In genomic region chr6:36598326-36598725, GRCh38 we compare ENCODE assay signal across 8 cellular contexts. TPM values are rescaled to one million over a fixed set of nuclear protein-coding genes. Genes with fewer than 3 reads are reported as not detected.
A peak's percentile ranks its signal among the peaks of the same experiment; 100 is the strongest.
DNase-seq lines count a peak whose midpoint lies in the region; ATAC-seq, FAIRE-seq and TF ChIP-seq lines count a peak whose summit lies in the region.

No MANE protein-coding gene starts in this region.

- no peak for ATAC-seq in naive thymus-derived CD4-positive, alpha-beta T cell
- ATAC-seq in activated CD4-positive, CD25-positive, alpha-beta regulatory T cell treated with anti-CD3 and anti-CD28 coated beads, Interleukin-2, amount 50 U/mL, for 24 hours: no peak
- ATAC-seq in GM18873 (IDR thresholded peaks at IDR 0.05; ENCODE audit: low FRiP score, unreplicated experiment): no peak

- no peak overlapping the region for H2AFZ ChIP-seq in ACC112 (ENCODE audit: low read length, unreplicated experiment)

- no peak for FAIRE-seq in RCC 7860 (lab: Jason Lieb, UNC)

- peaks cover 18% of the 10 kb centered on the region for H3K36me3 Mint-ChIP-seq in IgD-negative memory B cell
- peaks cover 29 to 73% (median 63%) of the 10 kb centered on the region in 5 donors for H3K36me3 Mint-ChIP-seq in naive thymus-derived CD4-positive, alpha-beta T cell

- TF ChIP-seq CTCF in colonic mucosa (IDR thresholded peaks at IDR 0.05): no peak

- peaks cover 0 to 3% (median 0%) of the 10 kb centered on the region in 3 donors for H3K9me3 Mint-ChIP-seq in IgD-negative memory B cell
- peaks cover 0 to 23% (median 0%) of the 10 kb centered on the region in 11 donors for H3K9me3 Mint-ChIP-seq in naive thymus-derived CD4-positive, alpha-beta T cell

- peaks cover 77% of the 10 kb centered on the region for H3K36me3 ChIP-seq in ACC112 (ENCODE audit: insufficient read depth, low read length)
- H3K36me3 ChIP-seq in colonic mucosa: peaks cover 17% of the 10 kb centered on the region
- H3K36me3 ChIP-seq in naive thymus-derived CD4-positive, alpha-beta T cell (ENCODE audit: control insufficient read depth in 2 of 3, insufficient read depth in 3 of 3, low read length in 3 of 3): peaks cover 57 to 74% (median 62%) of the 10 kb centered on the region in 3 experiments

- CTCF ChIA-PET in naive thymus-derived CD4-positive, alpha-beta T cell (lab: Charles Lee): interaction anchor here (0.6 to 2.2 kb wide), 7 partner anchors 17 to 175 kb away, joined by 3 to 8 read pairs (median 4); no protein-coding TSS in a partner anchor

- intact Hi-C loops in colonic mucosa (cut with DNase I): no loop called here
- intact Hi-C loops in naive thymus-derived CD4-positive, alpha-beta T cell (cut with micrococcal nuclease): loop anchor here in 1 of 2 donors (5.0 to 10.0 kb wide), 2 partner anchors 474 to 574 kb away; partner anchors contain the start of gene PIM1

- H3K9me3 ChIP-seq in colonic mucosa: no peaks in the 10 kb centered on the region
- H3K9me3 ChIP-seq in naive thymus-derived CD4-positive, alpha-beta T cell (ENCODE audit: control insufficient read depth in 2 of 3, low read length in 3 of 3): no peaks in the 10 kb centered on the region

- peak overlapping the region in 2 of 3 donors; percentile 85 to 96 for H3K27ac Mint-ChIP-seq in IgD-negative memory B cell
- H3K27ac Mint-ChIP-seq in naive thymus-derived CD4-positive, alpha-beta T cell: peak overlapping the region; percentile 10 to 100 (median 91)

- POLR2A ChIA-PET in naive thymus-derived CD4-positive, alpha-beta T cell (lab: Charles Lee): interaction anchor here (0.6 to 12.0 kb wide), 18 partner anchors 10 to 872 kb away, joined by 3 to 288 read pairs (median 4); no protein-coding TSS in a partner anchor

- H3K4me3 ChIP-seq in ACC112 (ENCODE audit: low read depth, low read length) (peak overlapping the region; percentile 95), colonic mucosa (peak overlapping the region; percentile 49)
- peak overlapping the region; percentile 58 for H3K4me3 ChIP-seq in naive thymus-derived CD4-positive, alpha-beta T cell (ENCODE audit: low read length)

- H3K27ac ChIP-seq in ACC112 (ENCODE audit: low read depth, low read length) (peak overlapping the region; percentile 14; the same call in 1 of the 2 replicates), colonic mucosa (no peak overlapping the region)
- H3K27ac ChIP-seq in naive thymus-derived CD4-positive, alpha-beta T cell (ENCODE audit: low read depth, low read length): peak overlapping the region; percentile 73

- H3K4me3 Mint-ChIP-seq in IgD-negative memory B cell: peak overlapping the region; percentile 55 to 100 (median 88)
- H3K4me3 Mint-ChIP-seq in naive thymus-derived CD4-positive, alpha-beta T cell: peak overlapping the region; percentile 79 to 98 (median 93)

- no peaks in the 10 kb centered on the region for H3K27me3 ChIP-seq in ACC112 (ENCODE audit: insufficient read depth, low read length)
- H3K27me3 ChIP-seq in colonic mucosa: no peaks in the 10 kb centered on the region
- H3K27me3 ChIP-seq in naive thymus-derived CD4-positive, alpha-beta T cell (ENCODE audit: control insufficient read depth in 2 of 2, insufficient read depth in 2 of 2, low read length in 2 of 2): no peaks in the 10 kb centered on the region

- H3K79me2 ChIP-seq in ACC112 (ENCODE audit: control insufficient read depth, insufficient read depth, low read length, unreplicated experiment): peaks cover 91% of the 10 kb centered on the region

- H3K4me1 ChIP-seq in ACC112 (ENCODE audit: control insufficient read depth, insufficient read depth, low read length, unreplicated experiment) (peaks cover 45% of the 10 kb centered on the region), colonic mucosa (peaks cover 8% of the 10 kb centered on the region)
- peaks cover 54 to 66% of the 10 kb centered on the region in 2 donors for H3K4me1 ChIP-seq in naive thymus-derived CD4-positive, alpha-beta T cell (ENCODE audit: control insufficient read depth in 2 of 2, insufficient read depth in 2 of 2, low read length in 2 of 2)

- H3K9ac ChIP-seq in colonic mucosa (ENCODE audit: low read depth in 2 of 2, low read length in 2 of 2): peak overlapping the region in 1 of 2 donors; percentile 40

- DNase-seq in colonic mucosa (no peak), RCC 7860 (ENCODE audit: low spot score) (no peak), anterior cingulate cortex (lab: John Stamatoyannopoulos, UW) (no peak)
- DNase-seq in naive thymus-derived CD4-positive, alpha-beta T cell: no peak

- H3K27me3 Mint-ChIP-seq in IgD-negative memory B cell: no peaks in the 10 kb centered on the region
- H3K27me3 Mint-ChIP-seq in naive thymus-derived CD4-positive, alpha-beta T cell: peaks cover 0 to 3% (median 0%) of the 10 kb centered on the region in 5 donors

- peaks cover 29 to 49% (median 48%) of the 10 kb centered on the region in 3 donors for H3K4me1 Mint-ChIP-seq in IgD-negative memory B cell
- peaks cover 41 to 75% (median 63%) of the 10 kb centered on the region in 7 donors for H3K4me1 Mint-ChIP-seq in naive thymus-derived CD4-positive, alpha-beta T cell

RNA-seq across cellular contexts. Expression of gene SRSF3, which starts 4.2 kb away (rescaled TPM):
- 384 TPM for polyA plus RNA-seq in IgD-negative memory B cell
- total RNA-seq in colonic mucosa: 100 to 1,000 TPM; 252 to 372 TPM
- total RNA-seq in naive thymus-derived CD4-positive, alpha-beta T cell: 100 to 1,000 TPM; 317 to 510 (median 426) TPM
- 100 to 1,000 TPM; 359 to 403 TPM for polyA plus RNA-seq in naive thymus-derived CD4-positive, alpha-beta T cell

RNA-seq across cellular contexts. Expression of gene STK38, which starts 51.0 kb away (rescaled TPM):
- 61.6 TPM for polyA plus RNA-seq in IgD-negative memory B cell
- total RNA-seq in colonic mucosa: 10 to 100 TPM; 55.9 to 83.4 TPM
- 100 to 1,000 TPM in 2 of 5 experiments, 10 to 100 TPM in 3; 68.5 to 193 (median 95.0) TPM for total RNA-seq in naive thymus-derived CD4-positive, alpha-beta T cell
- polyA plus RNA-seq in naive thymus-derived CD4-positive, alpha-beta T cell: 100 to 1,000 TPM in 1 of 2 donors, 10 to 100 TPM in 1; 56.6 to 123 TPM
